Comparison of ENCODE assay signal across 10 cellular contexts in genomic region chr14:75249958-75250336, GRCh38. TPM values are rescaled to one million over a fixed set of nuclear protein-coding genes. Genes with fewer than 3 reads are reported as not detected.
DNase-seq lines count a peak whose midpoint lies in the region; ATAC-seq, FAIRE-seq and TF ChIP-seq lines count a peak whose summit lies in the region.
"Had no signal": no experiment of that assay in that cellular context is flagged by ENCODE, and none has a peak within 500 bp of the region (broad histone marks: within the 10 kb centered on the region; RNA-seq: fewer than 3 reads in every experiment).

No MANE protein-coding gene starts in this region.

- H3K36me3 Mint-ChIP-seq in activated naive CD4-positive, alpha-beta T cell treated with anti-CD3 and anti-CD28 coated beads, Interleukin-2, amount 50 U/mL, for 24 hours = no peaks in the 10 kb centered on the region
- no peaks in the 10 kb centered on the region for H3K36me3 Mint-ChIP-seq in activated T-helper 2 cell treated with anti-CD3 and anti-CD28 coated beads, Interferon-gamma antibody, Interleukin-2, Interleukin-4, amounts not matched to agents 10 μg/mL and 5 μg/mL and 100 μg/mL, durations not matched to agents 14 hours and 24 hours and 36 hours (ENCODE audit: low read depth)

- peak overlapping the region; percentile 45 for H3K4me3 Mint-ChIP-seq in activated naive CD4-positive, alpha-beta T cell treated with anti-CD3 and anti-CD28 coated beads, Interleukin-2, amount 50 U/mL, for 24 hours
- no peak overlapping the region for H3K4me3 Mint-ChIP-seq in activated T-helper 2 cell treated with anti-CD3 and anti-CD28 coated beads, Interferon-gamma antibody, Interleukin-2, Interleukin-4, amounts not matched to agents 10 μg/mL and 5 μg/mL and 100 μg/mL, durations not matched to agents 14 hours and 24 hours and 36 hours (ENCODE audit: low read depth)

- no peaks in the 10 kb centered on the region for H3K9me3 Mint-ChIP-seq in activated naive CD4-positive, alpha-beta T cell treated with anti-CD3 and anti-CD28 coated beads, Interleukin-2, amount 50 U/mL, for 24 hours
- no peaks in the 10 kb centered on the region for H3K9me3 Mint-ChIP-seq in activated T-helper 2 cell treated with anti-CD3 and anti-CD28 coated beads, Interferon-gamma antibody, Interleukin-2, Interleukin-4, amounts not matched to agents 10 μg/mL and 5 μg/mL and 100 μg/mL, durations not matched to agents 14 hours and 24 hours and 36 hours

- DNase-seq in activated naive CD4-positive, alpha-beta T cell treated with anti-CD3 and anti-CD28 coated beads, Interleukin-2, amount 50 U/mL, for 16 hours = no peak
- DNase-seq in activated T-helper 2 cell treated with anti-CD3 and anti-CD28 coated beads, Interferon-gamma antibody, Interleukin-2, Interleukin-4, amounts not matched to agents 10 μg/mL and 5 μg/mL and 100 μg/mL, durations not matched to agents 14 hours and 24 hours and 36 hours (ENCODE audit: low spot score) = no peak
- no peak for DNase-seq in GM19239 (ENCODE audit: insufficient read length, low spot score)
- DNase-seq in hippocampal formation (lab: John Stamatoyannopoulos, UW) = no peak
- DNase-seq in omental fat pad (ENCODE audit: low spot score) = no peak
- DNase-seq: midbrain had no signal

- peak overlapping the region; percentile 64 for H3K27ac Mint-ChIP-seq in activated naive CD4-positive, alpha-beta T cell treated with anti-CD3 and anti-CD28 coated beads, Interleukin-2, amount 50 U/mL, for 24 hours
- peak overlapping the region; percentile 68 for H3K27ac Mint-ChIP-seq in activated T-helper 2 cell treated with anti-CD3 and anti-CD28 coated beads, Interferon-gamma antibody, Interleukin-2, Interleukin-4, amounts not matched to agents 10 μg/mL and 5 μg/mL and 100 μg/mL, durations not matched to agents 14 hours and 24 hours and 36 hours

- FAIRE-seq in GM19239 (lab: Jason Lieb, UNC) = no peak
- FAIRE-seq: endothelial cell of umbilical vein had no signal

- WGBS in thymus = 53% methylated on average over 2 of the region's 2 CpGs

- H3K4me1 Mint-ChIP-seq in activated naive CD4-positive, alpha-beta T cell treated with anti-CD3 and anti-CD28 coated beads, Interleukin-2, amount 50 U/mL, for 24 hours = peaks cover 74% of the 10 kb centered on the region
- H3K4me1 Mint-ChIP-seq in activated T-helper 2 cell treated with anti-CD3 and anti-CD28 coated beads, Interferon-gamma antibody, Interleukin-2, Interleukin-4, amounts not matched to agents 10 μg/mL and 5 μg/mL and 100 μg/mL, durations not matched to agents 14 hours and 24 hours and 36 hours (ENCODE audit: low read depth) = peaks cover 50% of the 10 kb centered on the region

- peak overlapping the region; percentile 75 for H3K27ac ChIP-seq in thymus (ENCODE audit: low read depth)

- intact Hi-C loops in activated T-helper 2 cell treated with anti-CD3 and anti-CD28 coated beads, Interferon-gamma antibody, Interleukin-2, Interleukin-4, amounts not matched to agents 10 μg/mL and 5 μg/mL and 100 μg/mL, durations not matched to agents 14 hours and 24 hours and 36 hours (cut with micrococcal nuclease) = loop anchor here (1.0 to 5.0 kb wide), 10 partner anchors 9 to 312 kb away; partner anchors contain the start of gene TMED10

- no peaks in the 10 kb centered on the region for H3K36me3 ChIP-seq in thymus (ENCODE audit: control insufficient read depth, insufficient read depth)

- H3K9me3 ChIP-seq in thymus (ENCODE audit: control insufficient read depth) = no peaks in the 10 kb centered on the region

- H3K4me1 ChIP-seq in thymus (ENCODE audit: control insufficient read depth, insufficient read depth, low read length) = peaks cover 32% of the 10 kb centered on the region

- TF ChIP-seq CTCF in omental fat pad (IDR thresholded peaks at IDR 0.05) = no peak

- peak; percentile 24 for ATAC-seq in HG03135 (IDR thresholded peaks at IDR 0.05; ENCODE audit: unreplicated experiment)
- ATAC-seq in omental fat pad (ENCODE audit: low FRiP score) = no peak

- H3K27me3 ChIP-seq in thymus (ENCODE audit: control insufficient read depth, insufficient read depth) = no peaks in the 10 kb centered on the region

- no peak overlapping the region for H3K4me3 ChIP-seq in thymus (ENCODE audit: low read length)

- no peaks in the 10 kb centered on the region for H3K27me3 Mint-ChIP-seq in activated naive CD4-positive, alpha-beta T cell treated with anti-CD3 and anti-CD28 coated beads, Interleukin-2, amount 50 U/mL, for 24 hours
- H3K27me3 Mint-ChIP-seq in activated T-helper 2 cell treated with anti-CD3 and anti-CD28 coated beads, Interferon-gamma antibody, Interleukin-2, Interleukin-4, amounts not matched to agents 10 μg/mL and 5 μg/mL and 100 μg/mL, durations not matched to agents 14 hours and 24 hours and 36 hours (ENCODE audit: low read depth) = peaks cover 37% of the 10 kb centered on the region

RNA-seq across cellular contexts. Expression of gene FOS, which starts 28.7 kb away (rescaled TPM):
- 24.7 and 27.8 TPM in 2 replicates for total RNA-seq in activated T-helper 2 cell treated with anti-CD3 and anti-CD28 coated beads, Interferon-gamma antibody, Interleukin-2, Interleukin-4, amounts not matched to agents 10 μg/mL and 5 μg/mL and 100 μg/mL, durations not matched to agents 14 hours and 24 hours and 36 hours
- 253 TPM for polyA plus RNA-seq in thymus
- 1,000 to 10,000 TPM in 3 of 4 donors, 100 to 1,000 TPM in 1; 935 to 2,479 (median 2,174) TPM for total RNA-seq in omental fat pad

Comparison
In these comparisons a context has a peak if more than half of its experiments do, and no peak if none do; other contexts are left out.
1. RNA of gene FOS, which starts 28.7 kb away (total RNA-seq): 935 to 2,479 TPM in omental fat pad; 24.7 to 27.8 TPM in activated T-helper 2 cell treated with anti-CD3 and anti-CD28 coated beads, Interferon-gamma antibody, Interleukin-2, Interleukin-4, amounts not matched to agents 10 μg/mL and 5 μg/mL and 100 μg/mL, durations not matched to agents 14 hours and 24 hours and 36 hours; every median in the first group is over 10 times any median in the second.